Comparison of ENCODE assay signal across 26 cellular contexts in genomic region chr7:57343901-57344622, GRCh38.
"Had no signal": no experiment of that assay in that cellular context is flagged by ENCODE, and none has a peak within 500 bp of the region (broad histone marks: within the 10 kb centered on the region; RNA-seq: fewer than 3 reads in every experiment).

No MANE protein-coding gene starts in this region.

- H3K27me3 ChIP-seq: ascending aorta, body of pancreas, MG63 had no signal

- H3K9ac ChIP-seq: KMS-11 had no signal

- ATAC-seq: activated CD8-positive, alpha-beta memory T cell treated with anti-CD3 and anti-CD28 coated beads, Interleukin-2, amount 10 ng/mL, durations not matched to agents 7 days and 5 days; body of pancreas; Panc1; WTC11 had no signal

- H3K9me3 ChIP-seq: ascending aorta, body of pancreas, MG63 had no signal

- H3K4me1 ChIP-seq: ascending aorta, body of pancreas had no signal

- H3K4me3 ChIP-seq: ascending aorta, body of pancreas, MG63 had no signal

- H3K36me3 ChIP-seq: ascending aorta, MG63 had no signal

- H3K27ac ChIP-seq: ascending aorta, body of pancreas, KMS-11, RWPE1 had no signal

- DNase-seq: activated CD4-positive, alpha-beta T cell treated with anti-CD3 and anti-CD28 coated beads for 1 hour; activated CD4-positive, alpha-beta T cell treated with anti-CD3 and anti-CD28 coated beads, Interleukin-2, amount 10 ng/mL, durations not matched to agents 24 days and 14 days; activated CD4-positive, alpha-beta T cell treated with anti-CD3 and anti-CD28 coated beads, Interleukin-2, amount 50 U/mL, for 48 hours; activated CD8-positive, alpha-beta memory T cell treated with anti-CD3 and anti-CD28 coated beads, Interleukin-2, amount 10 ng/mL, durations not matched to agents 7 days and 5 days; activated effector memory CD4-positive, alpha-beta T cell treated with Interleukin-2 at 50 U/mL for 16 hours; activated naive CD4-positive, alpha-beta T cell; activated T-cell treated with anti-CD3 and anti-CD28 coated beads, Interleukin-2, amount 50 U/mL, for 24 hours; amniotic stem cell; body of pancreas; MG63; MV-4-11; NCI-H1092 treated with DMSO at 0.1 percent for 48 hours; NCI-H1417 treated with DMSO at 0.1 percent for 48 hours; NCI-H1694; NCI-H2029; NCI-H2107; NCI-H2171 treated with DMSO at 0.1 percent for 48 hours; NCI-H226; NCI-H526; NCI-H82; SHP77 treated with DMSO at 0.1 percent for 48 hours had no signal
